In genomic region chr6:28729501-28730402, GRCh38 we compare ENCODE assay signal across 8 cellular contexts.
A peak's percentile ranks its signal among the peaks of the same experiment; 100 is the strongest.
DNase-seq lines count a peak whose midpoint lies in the region; ATAC-seq and TF ChIP-seq lines count a peak whose summit lies in the region.

No MANE protein-coding gene starts in this region.

- intact Hi-C loops in CD8-positive, alpha-beta T cell (cut with DNase I, micrococcal nuclease): no loop called here
- intact Hi-C loops in breast epithelium (cut with DNase I; ENCODE audit: low total_unique reads): no loop called here
- intact Hi-C loops in lower leg skin (cut with DNase I; ENCODE audit: low total_unique reads): no loop called here

- ATAC-seq in CD8-positive, alpha-beta T cell: no peak
- ATAC-seq in natural killer cell treated with Interleukin-12 subunit alpha and Interleukin-12 subunit beta and Interleukin-15 and Interleukin-18, amount 100 ng/mL, for 72 hours: no peak
- no peak for ATAC-seq in GM21717 (IDR thresholded peaks at IDR 0.05; ENCODE audit: unreplicated experiment)

- 7 to 9% methylated on average over 24 of the region's 24 CpGs for WGBS in lower leg skin, 2 donors

- POLR2A ChIA-PET in CD8-positive, alpha-beta T cell (lab: Charles Lee): interaction anchor here (0.6 to 1.8 kb wide), 4 partner anchors 26 to 1056 kb away, joined by 3 to 4 read pairs (median 4); no protein-coding TSS in a partner anchor

- H3K4me3 ChIP-seq in CD8-positive, alpha-beta T cell (ENCODE audit: low read depth, low read length): peak overlapping the region; percentile 58
- H3K4me3 ChIP-seq in Loucy (ENCODE audit: low read length, poor library complexity, severe bottlenecking): peak overlapping the region; percentile 92
- H3K4me3 ChIP-seq in breast epithelium: peak overlapping the region in 2 of 3 donors; percentile 57 to 68
- H3K4me3 ChIP-seq in lower leg skin (ENCODE audit: low read depth, poor library complexity, severe bottlenecking): no peak overlapping the region

- no peak for DNase-seq in CD8-positive, alpha-beta T cell
- DNase-seq in breast epithelium (ENCODE audit: low spot score in 2 of 2) (no peak), lower leg skin (ENCODE audit: low spot score in 2 of 2) (no peak), GM20000 (ENCODE audit: low spot score) (no peak), medulla oblongata (ENCODE audit: extremely low spot score) (no peak)
- DNase-seq in natural killer cell treated with Interleukin-12 subunit alpha and Interleukin-12 subunit beta and Interleukin-15 and Interleukin-18, amount 100 ng/mL, for 72 hours (ENCODE audit: low spot score): no peak

- H3K4me1 Mint-ChIP-seq in CD8-positive, alpha-beta T cell (ENCODE audit: low read depth): peaks cover 13% of the 10 kb centered on the region
- H3K4me1 Mint-ChIP-seq in natural killer cell treated with Interleukin-12 subunit alpha and Interleukin-12 subunit beta and Interleukin-15 and Interleukin-18, amount 100 ng/mL, for 72 hours (ENCODE audit: low read depth in 2 of 2): peaks cover 10 to 13% of the 10 kb centered on the region in 2 donors

- no peak overlapping the region for H3K9ac ChIP-seq in Loucy (ENCODE audit: low read depth, low read length, poor library complexity, severe bottlenecking)

- H3K36me3 Mint-ChIP-seq in CD8-positive, alpha-beta T cell: peaks cover 3% of the 10 kb centered on the region
- H3K36me3 Mint-ChIP-seq in natural killer cell treated with Interleukin-12 subunit alpha and Interleukin-12 subunit beta and Interleukin-15 and Interleukin-18, amount 100 ng/mL, for 72 hours: peaks cover 24% of the 10 kb centered on the region

- peaks cover 9% of the 10 kb centered on the region for H3K4me1 ChIP-seq in CD8-positive, alpha-beta T cell (ENCODE audit: insufficient read depth, low read length)
- peaks cover 9% of the 10 kb centered on the region for H3K4me1 ChIP-seq in Loucy (ENCODE audit: insufficient read depth, low read length, poor library complexity, severe bottlenecking)
- H3K4me1 ChIP-seq in breast epithelium: no peaks in the 10 kb centered on the region

- peak overlapping the region; percentile 86 for H3K27ac Mint-ChIP-seq in CD8-positive, alpha-beta T cell
- peak overlapping the region; percentile 72 to 89 for H3K27ac Mint-ChIP-seq in natural killer cell treated with Interleukin-12 subunit alpha and Interleukin-12 subunit beta and Interleukin-15 and Interleukin-18, amount 100 ng/mL, for 72 hours

- CTCF ChIA-PET in CD8-positive, alpha-beta T cell (lab: Charles Lee): interaction anchor here (0.6 to 1.1 kb wide), 4 partner anchors 8 to 1066 kb away, joined by 3 to 5 read pairs (median 3); no protein-coding TSS in a partner anchor

- H3K9me3 Mint-ChIP-seq in CD8-positive, alpha-beta T cell: peaks cover 18% of the 10 kb centered on the region
- peaks cover 14% of the 10 kb centered on the region for H3K9me3 Mint-ChIP-seq in natural killer cell treated with Interleukin-12 subunit alpha and Interleukin-12 subunit beta and Interleukin-15 and Interleukin-18, amount 100 ng/mL, for 72 hours

- no peaks in the 10 kb centered on the region for H3K9me3 ChIP-seq in CD8-positive, alpha-beta T cell (ENCODE audit: low read length)
- no peaks in the 10 kb centered on the region for H3K9me3 ChIP-seq in Loucy (ENCODE audit: insufficient read depth, low read depth, low read length)
- H3K9me3 ChIP-seq in breast epithelium: no peaks in the 10 kb centered on the region

- peaks cover 75% of the 10 kb centered on the region for H3K27me3 Mint-ChIP-seq in CD8-positive, alpha-beta T cell (ENCODE audit: low read depth)
- H3K27me3 Mint-ChIP-seq in natural killer cell treated with Interleukin-12 subunit alpha and Interleukin-12 subunit beta and Interleukin-15 and Interleukin-18, amount 100 ng/mL, for 72 hours: peaks cover 34 to 73% of the 10 kb centered on the region in 2 donors

- H2AFZ ChIP-seq in Loucy (ENCODE audit: low read length): no peak overlapping the region

- H3K4me2 ChIP-seq in Loucy (ENCODE audit: low read depth, low read length, poor library complexity, severe bottlenecking): peak overlapping the region; percentile 19

- no peaks in the 10 kb centered on the region for H3K36me3 ChIP-seq in CD8-positive, alpha-beta T cell (ENCODE audit: insufficient read depth, low read length)
- H3K36me3 ChIP-seq in Loucy (ENCODE audit: insufficient read depth, low read length): no peaks in the 10 kb centered on the region
- H3K36me3 ChIP-seq in breast epithelium: no peaks in the 10 kb centered on the region

- H3K4me3 Mint-ChIP-seq in CD8-positive, alpha-beta T cell: peak overlapping the region; percentile 84
- peak overlapping the region; percentile 84 for H3K4me3 Mint-ChIP-seq in natural killer cell treated with Interleukin-12 subunit alpha and Interleukin-12 subunit beta and Interleukin-15 and Interleukin-18, amount 100 ng/mL, for 72 hours

- H3F3A ChIP-seq in Loucy (ENCODE audit: low read depth): no peaks in the 10 kb centered on the region

- H3K79me2 ChIP-seq in Loucy (ENCODE audit: insufficient read depth, low read length): no peaks in the 10 kb centered on the region

- peaks cover 22% of the 10 kb centered on the region for H3K27me3 ChIP-seq in CD8-positive, alpha-beta T cell (ENCODE audit: insufficient read depth, low read length)
- H3K27me3 ChIP-seq in Loucy (ENCODE audit: insufficient read depth, low read length, poor library complexity, severe bottlenecking) (no peaks in the 10 kb centered on the region), breast epithelium (peaks cover 0 to 30% of the 10 kb centered on the region in 2 donors)

- no peaks in the 10 kb centered on the region for H3K9me2 ChIP-seq in Loucy (replicated peaks; ENCODE audit: low read depth, low read length)

- H4K20me1 ChIP-seq in Loucy (ENCODE audit: insufficient read depth, low read length, poor library complexity, severe bottlenecking): no peaks in the 10 kb centered on the region

- no peak for TF ChIP-seq CTCF in CD8-positive, alpha-beta T cell (IDR thresholded peaks at IDR 0.05)
- TF ChIP-seq CTCF in Loucy (conservative IDR thresholded peaks at IDR 0.05; ENCODE audit: low read length) (no peak), breast epithelium (IDR thresholded peaks at IDR 0.05) (no peak), lower leg skin (IDR thresholded peaks at IDR 0.05) (no peak), GM20000 (IDR thresholded peaks at IDR 0.05; ENCODE audit: extremely low read depth, missing control alignments) (no peak)

- no peak overlapping the region for H3K27ac ChIP-seq in CD8-positive, alpha-beta T cell (ENCODE audit: low read depth, low read length)
- H3K27ac ChIP-seq in breast epithelium: no peak overlapping the region

- no peak for TF ChIP-seq POLR2A in breast epithelium (IDR thresholded peaks at IDR 0.05)
- no peak for TF ChIP-seq POLR2A in lower leg skin (IDR thresholded peaks at IDR 0.05)
